11 cellular contexts compared by ENCODE assay signal in genomic region chr1:17016317-17016661, GRCh38. TPM values are rescaled to one million over a fixed set of nuclear protein-coding genes. Genes with fewer than 3 reads are reported as not detected.
DNase-seq lines count a peak whose midpoint lies in the region; FAIRE-seq and TF ChIP-seq lines count a peak whose summit lies in the region.
"Had no signal": no experiment of that assay in that cellular context is flagged by ENCODE, and none has a peak within 500 bp of the region (broad histone marks: within the 10 kb centered on the region; RNA-seq: fewer than 3 reads in every experiment).

No MANE protein-coding gene starts in this region.

- H3K9me3 ChIP-seq in effector memory CD4-positive, alpha-beta T cell (ENCODE audit: control insufficient read depth, low read length): no peaks in the 10 kb centered on the region
- no peaks in the 10 kb centered on the region for H3K9me3 ChIP-seq in ascending aorta
- H3K9me3 ChIP-seq in BE2C: no peaks in the 10 kb centered on the region

- no peaks in the 10 kb centered on the region for H3K27me3 ChIP-seq in effector memory CD4-positive, alpha-beta T cell (replicated peaks; ENCODE audit: control insufficient read depth, insufficient read depth, low read length, poor library complexity, severe bottlenecking)
- H3K27me3 ChIP-seq in ascending aorta (no peaks in the 10 kb centered on the region), BE2C (no peaks in the 10 kb centered on the region)

- no peaks in the 10 kb centered on the region for H3K9me3 Mint-ChIP-seq in progenitor cell of endocrine pancreas (ENCODE audit: low read depth)
- H3K9me3 Mint-ChIP-seq: immature natural killer cell; stimulated activated naive CD8-positive, alpha-beta T cell treated with anti-CD3 and anti-CD28 coated beads, Interleukin-15, amount 100 ng/mL, for 72 hours had no signal

- peaks cover 31% of the 10 kb centered on the region for H3K36me3 ChIP-seq in effector memory CD4-positive, alpha-beta T cell (ENCODE audit: control insufficient read depth, insufficient read depth, low read length)
- peaks cover 30 to 36% of the 10 kb centered on the region in 2 donors for H3K36me3 ChIP-seq in ascending aorta
- peaks cover 8% of the 10 kb centered on the region for H3K36me3 ChIP-seq in BE2C

- H3K27me3 Mint-ChIP-seq in progenitor cell of endocrine pancreas: peaks cover 6% of the 10 kb centered on the region
- H3K27me3 Mint-ChIP-seq: stimulated activated naive CD8-positive, alpha-beta T cell treated with anti-CD3 and anti-CD28 coated beads, Interleukin-15, amount 100 ng/mL, for 72 hours had no signal

- peak overlapping the region; percentile 5 for H3K27ac Mint-ChIP-seq in progenitor cell of endocrine pancreas
- H3K27ac Mint-ChIP-seq: immature natural killer cell; stimulated activated naive CD8-positive, alpha-beta T cell treated with anti-CD3 and anti-CD28 coated beads, Interleukin-15, amount 100 ng/mL, for 72 hours had no signal

- H3K4me1 Mint-ChIP-seq in progenitor cell of endocrine pancreas (ENCODE audit: low read depth): peaks cover 9% of the 10 kb centered on the region

- H3K4me3 Mint-ChIP-seq in progenitor cell of endocrine pancreas (ENCODE audit: low read depth): no peak overlapping the region
- H3K4me3 Mint-ChIP-seq: immature natural killer cell; stimulated activated naive CD8-positive, alpha-beta T cell treated with anti-CD3 and anti-CD28 coated beads, Interleukin-15, amount 100 ng/mL, for 72 hours had no signal

- H3K4me3 ChIP-seq in fibroblast of mammary gland (ENCODE audit: control insufficient read depth, low read depth, low read length) (no peak overlapping the region), ascending aorta (no peak overlapping the region), BE2C (ENCODE audit: low read depth, low read length) (no peak overlapping the region)
- H3K4me3 ChIP-seq in effector memory CD4-positive, alpha-beta T cell (ENCODE audit: insufficient read depth, low read depth, low read length, poor library complexity, severe bottlenecking): no peak overlapping the region

- intact Hi-C loops in ascending aorta (cut with DNase I): no loop called here

- CTCF ChIA-PET in RWPE1 (lab: Yijun Ruan, JAX): no interaction called here

- H3K27ac ChIP-seq in RWPE1: peak overlapping the region; percentile 50
- no peak overlapping the region for H3K27ac ChIP-seq in effector memory CD4-positive, alpha-beta T cell (ENCODE audit: insufficient read depth, low read length, poor library complexity, severe bottlenecking)
- H3K27ac ChIP-seq in ascending aorta: no peak overlapping the region

- FAIRE-seq in G401.6 (lab: Jason Lieb, UNC): peak; percentile 81

- DNase-seq in RWPE1 (ENCODE audit: low spot score): peak; percentile 48
- peak; percentile 65 for DNase-seq in fibroblast of mammary gland (ENCODE audit: low read depth)
- DNase-seq in progenitor cell of endocrine pancreas (ENCODE audit: low spot score, unreplicated experiment): no peak
- DNase-seq in effector memory CD4-positive, alpha-beta T cell: no peak
- no peak for DNase-seq in DMS153 (lab: John Stamatoyannopoulos, UW)
- no peak for DNase-seq in ascending aorta (ENCODE audit: low spot score in 2 of 2)
- no peak for DNase-seq in BE2C
- DNase-seq: immature natural killer cell; RPMI8226; stimulated activated naive CD8-positive, alpha-beta T cell treated with anti-CD3 and anti-CD28 coated beads, Interleukin-15, amount 100 ng/mL, for 72 hours had no signal

- TF ChIP-seq CTCF in RWPE1 (conservative IDR thresholded peaks at IDR 0.05; ENCODE audit: low read depth) (no peak), fibroblast of mammary gland (conservative IDR thresholded peaks at IDR 0.05; ENCODE audit: control insufficient read depth, insufficient read depth, low read depth, low read length) (no peak), progenitor cell of endocrine pancreas (IDR thresholded peaks at IDR 0.05; ENCODE audit: unreplicated experiment) (no peak), ascending aorta (IDR thresholded peaks at IDR 0.05) (no peak), BE2C (IDR thresholded peaks at IDR 0.05; ENCODE audit: low read depth, low read length) (no peak)

- H3K4me1 ChIP-seq in effector memory CD4-positive, alpha-beta T cell (ENCODE audit: control insufficient read depth, insufficient read depth, low read length, poor library complexity, severe bottlenecking): peaks cover 4% of the 10 kb centered on the region
- H3K4me1 ChIP-seq in ascending aorta: peaks cover 0 to 3% of the 10 kb centered on the region in 2 donors
- no peaks in the 10 kb centered on the region for H3K4me1 ChIP-seq in BE2C

- H3K36me3 Mint-ChIP-seq in progenitor cell of endocrine pancreas (ENCODE audit: insufficient read depth): peaks cover 13% of the 10 kb centered on the region

- POLR2A ChIA-PET in RWPE1 (lab: Yijun Ruan, JAX; ENCODE audit: low non-redundant PET): no interaction called here

RNA-seq across cellular contexts. Expression of gene ATP13A2, which starts 4.6 kb away (rescaled TPM):
- total RNA-seq in progenitor cell of endocrine pancreas (65.8 and 69.2 TPM in 2 replicates), ascending aorta (39.2 TPM)
- polyA plus RNA-seq in BE2C (2012; ENCODE audit: insufficient read depth, insufficient read length, low read depth): 58.5 TPM

RNA-seq across cellular contexts. Expression of gene MFAP2, which starts 35.9 kb away (rescaled TPM):
- total RNA-seq in progenitor cell of endocrine pancreas: 170 and 174 TPM in 2 replicates
- 26.3 TPM for total RNA-seq in ascending aorta
- polyA plus RNA-seq in BE2C (2012; ENCODE audit: insufficient read depth, insufficient read length, low read depth): 21.0 TPM
- polyA plus RNA-seq: immature natural killer cell had no signal

RNA-seq across cellular contexts. Expression of gene SDHB, which starts 37.5 kb away (rescaled TPM):
- total RNA-seq in progenitor cell of endocrine pancreas: 46.3 and 51.6 TPM in 2 replicates
- 112 TPM for total RNA-seq in ascending aorta
- 127 TPM for polyA plus RNA-seq in BE2C (2012; ENCODE audit: insufficient read depth, insufficient read length, low read depth)

Comparison
In these comparisons a context has a peak if more than half of its experiments do, and no peak if none do; other contexts are left out.
1. DNase-seq: peak in RWPE1 (single experiment) and fibroblast of mammary gland (single experiment); none in progenitor cell of endocrine pancreas (single experiment), effector memory CD4-positive, alpha-beta T cell (0 of 3), DMS153 (single experiment), ascending aorta (0 of 2) and BE2C (single experiment).